In the genomic region with DNA sequence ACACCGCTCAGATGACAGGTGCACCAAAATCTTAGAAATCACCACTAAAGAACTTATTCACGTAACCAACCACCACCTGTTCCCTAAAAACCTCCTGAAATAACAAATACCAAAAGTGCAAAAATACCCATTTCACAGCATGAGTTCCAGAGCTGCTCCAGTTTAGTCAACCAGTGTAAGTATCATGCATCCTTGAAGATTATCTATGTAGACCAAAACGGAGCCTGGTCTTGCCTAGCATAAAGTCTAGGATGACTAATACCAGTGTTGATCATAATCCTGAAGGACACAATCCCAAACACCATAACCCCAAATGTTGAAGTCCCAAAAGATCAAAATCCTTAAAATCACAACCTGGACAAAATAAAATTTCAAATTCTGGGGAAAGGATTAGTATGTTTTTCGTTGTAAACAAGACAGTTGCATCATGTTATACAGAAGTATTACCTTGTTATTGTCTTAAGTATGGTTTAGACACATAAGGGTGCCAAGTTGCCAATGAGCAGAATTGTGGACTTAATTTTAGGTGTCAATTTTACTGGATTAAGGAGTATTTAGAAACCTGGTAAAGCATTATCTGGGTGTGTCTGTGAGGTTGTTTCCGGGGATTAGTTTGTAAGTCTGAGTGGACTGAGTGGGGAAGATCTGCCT, we compare ENCODE assay signal across 23 cellular contexts.
"Had no signal": no experiment of that assay in that cellular context is flagged by ENCODE, and none has a peak within 500 bp of the region (broad histone marks: within the 10 kb centered on the region; RNA-seq: fewer than 3 reads in every experiment).

No MANE protein-coding gene starts in this region.

- H3K4me1 ChIP-seq: adrenal gland, suprapubic skin, transverse colon, vagina had no signal

- H3K9me3 ChIP-seq: adrenal gland, gastrocnemius medialis, suprapubic skin, transverse colon, vagina had no signal

- ATAC-seq: esophagus mucosa; gastrocnemius medialis; stimulated activated naive CD8-positive, alpha-beta T cell treated with anti-CD3 and anti-CD28 coated beads, Interleukin-15, Interleukin-2, amounts not matched to agents 100 U/mL and 50 U/mL, for 24 hours; T-cell had no signal

- DNase-seq: activated CD4-positive, alpha-beta memory T cell treated with anti-CD3 and anti-CD28 coated beads, Interleukin-2, amount 10 ng/mL, durations not matched to agents 7 days and 5 days; activated CD4-positive, alpha-beta T cell treated with anti-CD3 and anti-CD28 coated beads for 1 hour; activated effector memory CD4-positive, alpha-beta T cell treated with Interleukin-2 at 50 U/mL for 16 hours; activated naive CD4-positive, alpha-beta T cell treated with anti-CD3 and anti-CD28 coated beads, Interleukin-2, amount 10 ng/mL, durations not matched to agents 7 days and 5 days; activated T-cell treated with anti-CD3 and anti-CD28 coated beads, Interleukin-2, amount 50 U/mL, for 24 hours; adrenal gland; cerebellar nuclear complex; cortex of kidney; gastrocnemius medialis; head of caudate nucleus; midbrain; stimulated activated CD4-positive, alpha-beta T cell treated with anti-CD3 and anti-CD28 coated beads, Interleukin-12 subunit alpha, Interleukin-12 subunit beta, amount 100 ng/mL, for 4 hours; stimulated activated CD4-positive, alpha-beta T cell treated with anti-CD3 and anti-CD28 coated beads, Interleukin-1b, Interleukin-23, amount 100 ng/mL, for 48 hours; stimulated activated naive CD8-positive, alpha-beta T cell treated with anti-CD3 and anti-CD28 coated beads, Interleukin-15, Interleukin-2, amounts not matched to agents 100 U/mL and 50 U/mL, for 24 hours; T-cell; transverse colon had no signal

- H3K27me3 Mint-ChIP-seq: activated CD4-positive, alpha-beta memory T cell treated with anti-CD3 and anti-CD28 coated beads, Interleukin-2, amount 10 ng/mL, durations not matched to agents 7 days and 5 days; activated naive CD4-positive, alpha-beta T cell treated with anti-CD3 and anti-CD28 coated beads, Interleukin-2, amount 10 ng/mL, durations not matched to agents 7 days and 5 days; activated T-cell treated with anti-CD3 and anti-CD28 coated beads, Interleukin-2, amount 50 U/mL, for 24 hours; progenitor cell of endocrine pancreas; T-cell had no signal

- H3K4me1 Mint-ChIP-seq: activated CD4-positive, alpha-beta memory T cell treated with anti-CD3 and anti-CD28 coated beads, Interleukin-2, amount 10 ng/mL, durations not matched to agents 7 days and 5 days; activated naive CD4-positive, alpha-beta T cell treated with anti-CD3 and anti-CD28 coated beads, Interleukin-2, amount 10 ng/mL, durations not matched to agents 7 days and 5 days had no signal

- H3K27ac Mint-ChIP-seq: activated CD4-positive, alpha-beta memory T cell treated with anti-CD3 and anti-CD28 coated beads, Interleukin-2, amount 10 ng/mL, durations not matched to agents 7 days and 5 days; activated T-cell treated with anti-CD3 and anti-CD28 coated beads, Interleukin-2, amount 50 U/mL, for 24 hours; progenitor cell of endocrine pancreas; T-cell had no signal

- H3K27me3 ChIP-seq: adrenal gland, gastrocnemius medialis, suprapubic skin, transverse colon, vagina had no signal

- H3K27ac ChIP-seq: adrenal gland, gastrocnemius medialis, suprapubic skin, transverse colon, vagina had no signal

- H3K9me3 Mint-ChIP-seq: activated CD4-positive, alpha-beta memory T cell treated with anti-CD3 and anti-CD28 coated beads, Interleukin-2, amount 10 ng/mL, durations not matched to agents 7 days and 5 days; activated naive CD4-positive, alpha-beta T cell treated with anti-CD3 and anti-CD28 coated beads, Interleukin-2, amount 10 ng/mL, durations not matched to agents 7 days and 5 days; activated T-cell treated with anti-CD3 and anti-CD28 coated beads, Interleukin-2, amount 50 U/mL, for 24 hours; T-cell had no signal

- FAIRE-seq: bronchial epithelial cell, keratinocyte had no signal

- H3K4me3 Mint-ChIP-seq: activated CD4-positive, alpha-beta memory T cell treated with anti-CD3 and anti-CD28 coated beads, Interleukin-2, amount 10 ng/mL, durations not matched to agents 7 days and 5 days; activated naive CD4-positive, alpha-beta T cell treated with anti-CD3 and anti-CD28 coated beads, Interleukin-2, amount 10 ng/mL, durations not matched to agents 7 days and 5 days; activated T-cell treated with anti-CD3 and anti-CD28 coated beads, Interleukin-2, amount 50 U/mL, for 24 hours; T-cell had no signal

- H3K4me3 ChIP-seq: adrenal gland, gastrocnemius medialis, lung, suprapubic skin, transverse colon, vagina had no signal
